ENCODE assay signal across 8 cellular contexts in the genomic region with DNA sequence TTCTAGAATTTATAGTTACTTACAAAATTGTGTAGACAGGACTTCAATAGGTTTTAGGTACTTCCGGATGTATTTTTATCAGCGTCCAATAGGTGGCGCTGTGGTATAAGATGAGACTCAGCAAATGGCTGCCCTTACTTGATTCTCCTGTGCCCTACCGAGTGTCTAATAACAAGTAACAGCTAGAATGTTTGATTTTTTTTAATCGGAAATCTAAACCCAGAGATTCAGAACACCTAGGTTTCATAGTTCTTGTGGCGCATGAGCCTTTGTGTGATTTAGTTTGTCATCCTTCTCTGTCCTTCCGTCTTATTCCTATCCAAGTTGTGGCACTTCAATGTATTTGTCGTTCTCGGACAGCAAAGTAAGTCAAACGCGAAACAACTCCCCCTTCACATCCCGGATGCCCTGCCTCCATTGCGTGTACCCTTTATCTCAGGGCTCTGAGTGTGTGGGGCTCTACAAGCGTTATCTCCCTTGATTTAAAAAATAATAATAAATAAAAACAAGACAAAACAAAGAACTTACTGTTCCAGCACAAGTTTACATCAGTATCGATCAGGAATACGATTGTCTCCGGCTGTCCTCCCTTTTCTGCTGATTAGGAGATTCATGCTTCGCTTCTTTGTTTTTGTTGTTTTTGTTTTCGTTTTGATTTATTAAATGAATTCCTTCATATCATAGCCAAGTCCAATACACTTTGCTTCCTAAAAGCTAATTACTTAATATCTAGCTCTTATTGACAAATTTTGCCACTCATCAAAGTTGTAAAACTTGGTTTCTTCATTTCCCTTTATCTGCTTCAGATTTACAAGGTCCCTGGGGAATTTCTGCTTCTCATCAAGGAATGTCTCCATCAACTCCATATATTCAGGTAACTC. TPM values are rescaled to one million over a fixed set of nuclear protein-coding genes. Genes with fewer than 3 reads are reported as not detected.
A peak's percentile ranks its signal among the peaks of the same experiment; 100 is the strongest.
DNase-seq lines count a peak whose midpoint lies in the region; ATAC-seq and TF ChIP-seq lines count a peak whose summit lies in the region.

No MANE protein-coding gene starts in this region.

- ATAC-seq in GM19395 (IDR thresholded peaks at IDR 0.05; ENCODE audit: unreplicated experiment): peak; percentile 100
- peak; percentile 96 for ATAC-seq in lung (ENCODE audit: insufficient read depth, low FRiP score)

- H3K27ac ChIP-seq in C4-2B: peak overlapping the region; percentile 51; the same call in 1 of the 2 replicates
- H3K27ac ChIP-seq in lung (ENCODE audit: low read depth in 1 of 2, low read length in 1 of 2): peak overlapping the region; percentile 58 to 69

- H3K9me3 ChIP-seq in lung (ENCODE audit: control insufficient read depth in 2 of 2, insufficient read depth in 1 of 2, low read length in 1 of 2): no peaks in the 10 kb centered on the region

- no peaks in the 10 kb centered on the region for H3K4me1 ChIP-seq in lung (ENCODE audit: control insufficient read depth in 2 of 2, insufficient read depth in 2 of 2, low read length in 2 of 2)

- peak; percentile 91 for TF ChIP-seq CTCF in C4-2B (conservative IDR thresholded peaks at IDR 0.05)
- peak; percentile 85 for TF ChIP-seq CTCF in lung (IDR thresholded peaks at IDR 0.05; ENCODE audit: control extremely low read depth, extremely low read depth)

- H3K4me3 ChIP-seq in lung: peak overlapping the region; percentile 29

- H3K27me3 ChIP-seq in lung (ENCODE audit: control insufficient read depth, insufficient read depth): no peaks in the 10 kb centered on the region

- DNase-seq in HK-2 (ENCODE audit: unreplicated experiment): peak; percentile 61
- DNase-seq in NCI-H774 (lab: John Stamatoyannopoulos, UW): peak; percentile 73
- DNase-seq in activated CD4-positive, alpha-beta T cell treated with anti-CD3 and anti-CD28 coated beads, Interleukin-2, amount 50 U/mL, for 48 hours: peak; percentile 56 to 72
- DNase-seq in ecto neural progenitor cell (ENCODE audit: low spot score): peak; percentile 80
- DNase-seq in lung (ENCODE audit: low spot score): peak; percentile 80
- peak; percentile 54 to 72 (median 63) for DNase-seq in stimulated activated CD4-positive, alpha-beta T cell treated with anti-CD3 and anti-CD28 coated beads, TNF-alpha, amount 100 ng/mL, for 48 hours (ENCODE audit: low read depth in 3 of 3)

- H3K36me3 ChIP-seq in lung (ENCODE audit: control insufficient read depth in 2 of 2, insufficient read depth in 2 of 2, low read length in 2 of 2): no peaks in the 10 kb centered on the region

- WGBS in lung, 2 donors: 12 to 20% methylated on average over 19 of the region's 19 CpGs

RNA-seq across cellular contexts. Expression of a gene that starts 50.7 kb away (rescaled TPM):
- 10 to 100 TPM; 47.5 to 52.3 TPM for total RNA-seq in lung
- 10 to 100 TPM; 28.7 to 41.2 TPM for polyA plus RNA-seq in lung

Comparison
In these comparisons a context has a peak if more than half of its experiments do, and no peak if none do; other contexts are left out.
1. Peak in every context shown above with its lines: DNase-seq, ATAC-seq, H3K4me3 ChIP-seq and H3K27ac ChIP-seq.